Comparison of ENCODE assay signal across 1 cellular context in the genomic region with DNA sequence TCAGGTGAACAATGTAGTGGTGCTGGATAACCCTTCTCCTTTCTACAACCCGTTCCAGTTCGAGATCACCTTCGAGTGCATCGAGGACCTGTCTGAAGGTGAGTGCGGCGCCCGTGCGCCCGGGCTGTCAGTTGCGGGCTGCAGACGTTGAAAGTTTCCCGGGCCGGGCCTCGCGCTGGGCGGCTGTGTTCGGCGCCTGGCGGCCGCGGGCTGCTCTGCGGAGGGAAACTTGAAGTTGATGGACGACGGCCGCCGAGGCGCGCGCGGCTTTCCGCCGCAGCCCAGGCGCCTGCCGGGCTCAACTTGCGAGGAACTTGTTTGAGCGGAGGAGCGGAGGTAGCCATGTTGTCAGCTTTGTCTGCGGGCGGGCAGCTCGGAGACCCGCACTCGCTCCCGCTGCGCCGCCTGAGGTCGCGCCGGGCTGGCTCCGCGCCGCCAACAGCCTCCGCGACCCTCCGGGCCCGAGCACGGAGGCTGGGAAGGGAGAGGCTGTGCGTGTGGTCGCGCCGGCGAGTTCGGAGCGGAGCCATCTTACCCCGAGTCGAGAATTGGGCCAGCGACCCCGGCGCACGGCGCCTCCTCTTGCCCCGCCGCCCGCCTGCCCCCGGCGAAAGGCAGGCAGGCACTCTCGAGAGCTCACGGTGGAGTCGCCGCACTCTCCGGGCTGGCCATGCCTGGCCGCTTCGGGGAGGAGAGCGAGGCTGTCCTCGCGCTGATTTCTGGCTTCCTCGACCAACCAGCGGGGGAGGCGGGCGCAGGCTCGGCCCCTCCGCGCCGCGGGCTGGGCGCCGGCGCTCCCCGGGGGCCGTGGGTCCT.
TF ChIP-seq lines count a peak whose summit lies in the region.

No MANE protein-coding gene starts in this region.

TF ChIP-seq in IMR-90, 13 proteins besides CTCF, POLR2A, EP300 and RAD21 (continued from another document):
- TF ChIP-seq MXI1 (IDR thresholded peaks at IDR 0.05; ENCODE audit: borderline replicate concordance, low read depth, low read length), result peak; percentile 69
TF ChIP-seq in IMR-90: peak in this region for 4.
